In genomic region chr1:238710697-238711096, GRCh38 we compare ENCODE assay signal across 19 cellular contexts.
DNase-seq lines count a peak whose midpoint lies in the region; ATAC-seq and TF ChIP-seq lines count a peak whose summit lies in the region.
"Had no signal": no experiment of that assay in that cellular context is flagged by ENCODE, and none has a peak within 500 bp of the region (broad histone marks: within the 10 kb centered on the region; RNA-seq: fewer than 3 reads in every experiment).

No MANE protein-coding gene starts in this region.

- no peak overlapping the region for H3K4me3 ChIP-seq in brain microvascular endothelial cell (ENCODE audit: low read depth, low read length)
- H3K4me3 ChIP-seq: esophagus squamous epithelium, heart right ventricle had no signal

- no peaks in the 10 kb centered on the region for H3K36me3 ChIP-seq in brain microvascular endothelial cell (replicated peaks)
- H3K36me3 ChIP-seq: esophagus squamous epithelium, heart right ventricle had no signal

- no peak for ATAC-seq in HG02970 (IDR thresholded peaks at IDR 0.05; ENCODE audit: low FRiP score, unreplicated experiment)
- ATAC-seq in omental fat pad (ENCODE audit: low FRiP score) = no peak
- ATAC-seq: heart right ventricle, Panc1 had no signal

- H3K27ac ChIP-seq in brain microvascular endothelial cell = no peak overlapping the region
- H3K27ac ChIP-seq: esophagus squamous epithelium, heart right ventricle had no signal

- in situ Hi-C loops in brain microvascular endothelial cell (cut with HindIII; ENCODE audit: low pct_ligation_motif_present, low sequenced_read_pairs) = no loop called here

- no peaks in the 10 kb centered on the region for H3K27me3 ChIP-seq in brain microvascular endothelial cell (replicated peaks)
- H3K27me3 ChIP-seq: esophagus squamous epithelium, heart right ventricle had no signal

- TF ChIP-seq CTCF in brain microvascular endothelial cell (IDR thresholded peaks at IDR 0.05; ENCODE audit: low read depth, low read length, missing control alignments) (peak; percentile 31), omental fat pad (IDR thresholded peaks at IDR 0.05) (no peak)

- DNase-seq in H4 (ENCODE audit: low spot score) (peak; percentile 8), NAMALWA (ENCODE audit: low spot score) (peak; percentile 7), brain microvascular endothelial cell (no peak), iris pigment epithelial cell (ENCODE audit: low read depth) (peak; percentile 58), hepatic stellate cell (ENCODE audit: low spot score) (no peak), NCI-H446 treated with DMSO at 0.1 percent for 48 hours (lab: John Stamatoyannopoulos, UW) (no peak), omental fat pad (ENCODE audit: low spot score) (no peak)
- DNase-seq: activated CD4-positive, alpha-beta T cell treated with anti-CD3 and anti-CD28 coated beads, Interleukin-2, amount 50 U/mL, for 4 hours; activated T-cell treated with anti-CD3 and anti-CD28 coated beads, Interleukin-2, amount 50 U/mL, for 1 hour; esophagus squamous epithelium; HCEC 1CT; heart right ventricle; Kasumi-1; NCI-H2081 treated with DMSO at 0.1 percent for 48 hours; NCI-H524; stimulated activated CD4-positive, alpha-beta T cell treated with anti-CD3 and anti-CD28 coated beads, Interleukin-15, amount 100 ng/mL, for 24 hours; trophoblast cell had no signal

Comparison
In these comparisons a context has a peak if more than half of its experiments do, and no peak if none do; other contexts are left out.
1. DNase-seq: peak in H4 (single experiment), NAMALWA (single experiment) and iris pigment epithelial cell (single experiment); none in brain microvascular endothelial cell (single experiment), hepatic stellate cell (single experiment), NCI-H446 treated with DMSO at 0.1 percent for 48 hours (single experiment) and omental fat pad (single experiment).